Comparison of ENCODE assay signal across 15 cellular contexts in the genomic region with DNA sequence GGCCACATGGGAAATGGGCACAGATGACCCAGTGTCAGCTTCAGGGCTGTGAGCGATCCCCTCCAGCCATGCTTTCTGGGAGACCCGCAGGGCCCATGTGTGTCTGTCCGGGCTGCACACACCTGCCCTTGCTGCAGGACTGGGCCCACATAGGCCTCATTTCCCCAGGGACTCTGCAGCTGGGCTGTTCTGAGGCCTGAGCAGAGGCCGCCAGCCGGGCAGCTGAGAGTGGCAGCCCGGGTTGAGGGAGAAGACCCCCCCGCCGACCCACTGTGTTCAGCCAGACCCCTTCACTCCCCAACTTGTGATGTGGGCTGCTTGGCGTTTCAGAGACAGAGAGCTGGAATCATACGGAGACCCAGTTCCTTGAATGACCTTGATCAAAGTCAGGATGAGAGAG. TPM values are rescaled to one million over a fixed set of nuclear protein-coding genes. Genes with fewer than 3 reads are reported as not detected.
"Had no signal": no experiment of that assay in that cellular context is flagged by ENCODE, and none has a peak within 500 bp of the region (broad histone marks: within the 10 kb centered on the region; RNA-seq: fewer than 3 reads in every experiment).

No MANE protein-coding gene starts in this region.

- H3K9me3 ChIP-seq: ascending aorta, thyroid gland, upper lobe of right lung had no signal

- ATAC-seq: activated CD8-positive, alpha-beta T cell treated with anti-CD3 and anti-CD28 coated beads, Interleukin-2, amount 10 ng/mL, durations not matched to agents 7 days and 5 days; activated naive CD4-positive, alpha-beta T cell treated with anti-CD3 and anti-CD28 coated beads, Interleukin-2, amount 50 U/mL, for 72 hours; foreskin keratinocyte; upper lobe of right lung had no signal

- H3K4me1 ChIP-seq: ascending aorta, foreskin keratinocyte, neural progenitor cell, thyroid gland, upper lobe of right lung had no signal

- H3K27me3 ChIP-seq: ascending aorta, brain microvascular endothelial cell, foreskin keratinocyte, hepatocyte, neural progenitor cell, thyroid gland had no signal

- H3K36me3 ChIP-seq: ascending aorta, brain microvascular endothelial cell, neural progenitor cell, thyroid gland, upper lobe of right lung had no signal

- DNase-seq: activated CD4-positive, alpha-beta T cell treated with anti-CD3 and anti-CD28 coated beads, Interleukin-2, amount 10 ng/mL, durations not matched to agents 7 days and 5 days; activated CD8-positive, alpha-beta T cell treated with anti-CD3 and anti-CD28 coated beads, Interleukin-2, amount 10 ng/mL, durations not matched to agents 7 days and 5 days; brain microvascular endothelial cell; central memory CD4-positive, alpha-beta T cell; effector memory CD4-positive, alpha-beta T cell; foreskin keratinocyte; retina; stimulated activated CD4-positive, alpha-beta T cell treated with anti-CD3 and anti-CD28 coated beads, Interleukin-12 subunit alpha, Interleukin-12 subunit beta, amount 100 ng/mL, for 4 hours; T1000; thyroid gland had no signal

- H3K27ac ChIP-seq: ascending aorta, brain microvascular endothelial cell, foreskin keratinocyte, hepatocyte, neural progenitor cell, thyroid gland, upper lobe of right lung had no signal

- H3K4me3 ChIP-seq: ascending aorta, hepatocyte, neural progenitor cell, thyroid gland, upper lobe of right lung had no signal

RNA-seq across cellular contexts. Expression of a gene that starts 50.1 kb away (rescaled TPM):
- total RNA-seq: ascending aorta had no signal
